In genomic region chr1:21734526-21734925, GRCh38 we compare ENCODE assay signal across 1 cellular context.
TF ChIP-seq lines count a peak whose summit lies in the region.

No MANE protein-coding gene starts in this region.

TF ChIP-seq in GM12878, 131 proteins besides CTCF, POLR2A, EP300 and RAD21:
- TF ChIP-seq FOS (IDR thresholded peaks at IDR 0.05; ENCODE audit: borderline replicate concordance, extremely low read depth, insufficient read length) (no peak), BCLAF1 (IDR thresholded peaks at IDR 0.05) (no peak), ZNF24 (IDR thresholded peaks at IDR 0.05) (no peak), ETV6 (conservative IDR thresholded peaks at IDR 0.05 in 1 of 2, IDR thresholded peaks at IDR 0.05 in 1 of 2; ENCODE audit: borderline replicate concordance in 1 of 2, low read depth in 1 of 2) (no peak), ATF2 (IDR thresholded peaks at IDR 0.05; ENCODE audit: low read length) (no peak), CEBPZ (IDR thresholded peaks at IDR 0.05; ENCODE audit: low read depth, low read length) (no peak), NR2C2 (IDR thresholded peaks at IDR 0.05; ENCODE audit: borderline replicate concordance, control insufficient read depth, insufficient read length, low read depth) (no peak), EZH2 (IDR thresholded peaks at IDR 0.05; ENCODE audit: borderline replicate concordance, control insufficient read depth, low read depth, low read length) (no peak), ZNF217 (IDR thresholded peaks at IDR 0.05) (no peak), EGR1 (IDR thresholded peaks at IDR 0.05; ENCODE audit: borderline replicate concordance in 1 of 2, low read depth in 2 of 2, low read length in 2 of 2) (no peak), RFX5 (IDR thresholded peaks at IDR 0.05; ENCODE audit: low read depth, low read length) (no peak), SMARCA5 (IDR thresholded peaks at IDR 0.05) (no peak), EED (IDR thresholded peaks at IDR 0.05; ENCODE audit: low read depth) (no peak)
